15 cellular contexts compared by ENCODE assay signal in the genomic region with DNA sequence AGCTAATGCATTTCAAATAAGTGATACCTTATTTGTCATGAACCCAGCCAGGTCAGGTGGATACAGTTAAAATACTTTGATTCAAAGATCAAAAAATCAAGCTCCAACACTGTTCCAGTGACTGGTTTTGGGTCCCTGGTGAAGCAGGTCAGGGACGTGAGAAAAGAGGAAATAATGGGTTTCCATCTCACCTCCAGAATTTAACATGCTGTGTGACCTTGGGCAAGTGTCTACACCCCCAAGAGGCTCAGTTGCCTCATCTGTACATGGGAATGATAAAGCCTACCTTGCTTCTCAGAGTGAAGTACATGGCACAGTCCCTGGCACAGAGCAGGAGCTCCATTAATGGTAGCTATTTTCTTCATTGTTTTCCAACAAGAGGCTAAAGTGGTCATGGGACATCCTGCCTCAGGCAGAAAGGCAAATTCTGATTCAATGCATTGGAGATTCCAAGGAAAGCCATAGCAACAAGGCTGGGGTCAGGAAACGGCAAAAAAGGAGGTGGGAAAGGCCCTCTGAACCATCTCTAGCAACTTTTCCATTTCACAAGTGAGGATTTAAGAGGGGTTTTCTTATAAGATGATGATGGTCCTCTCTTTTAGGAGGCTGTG.
A peak's percentile ranks its signal among the peaks of the same experiment; 100 is the strongest.
DNase-seq lines count a peak whose midpoint lies in the region; ATAC-seq and TF ChIP-seq lines count a peak whose summit lies in the region.
"Had no signal": no experiment of that assay in that cellular context is flagged by ENCODE, and none has a peak within 500 bp of the region (broad histone marks: within the 10 kb centered on the region; RNA-seq: fewer than 3 reads in every experiment).

No MANE protein-coding gene starts in this region.

- CTCF ChIA-PET in CD4-positive, alpha-beta T cell (lab: Charles Lee) = interaction anchor here (1.6 kb wide), 1 partner anchor 95 kb away, joined by 3 read pairs; no protein-coding TSS in a partner anchor
- CTCF ChIA-PET in naive thymus-derived CD4-positive, alpha-beta T cell (lab: Charles Lee) = no interaction called here

- no peak overlapping the region for H3K4me3 Mint-ChIP-seq in CD4-positive, alpha-beta T cell
- H3K4me3 Mint-ChIP-seq in central memory CD8-positive, alpha-beta T cell = peak overlapping the region; percentile 35
- no peak overlapping the region for H3K4me3 Mint-ChIP-seq in naive thymus-derived CD4-positive, alpha-beta T cell
- H3K4me3 Mint-ChIP-seq in activated T-cell treated with anti-CD3 and anti-CD28 coated beads, Interleukin-2, amount 50 U/mL, for 24 hours = no peak overlapping the region
- H3K4me3 Mint-ChIP-seq: activated CD4-positive, alpha-beta memory T cell treated with anti-CD3 and anti-CD28 coated beads, Interleukin-2, amount 10 ng/mL, durations not matched to agents 7 days and 5 days; activated naive CD8-positive, alpha-beta T cell treated with anti-CD3 and anti-CD28 coated beads, Interleukin-2, amount 10 ng/mL, durations not matched to agents 7 days and 5 days; dendritic cell treated with granulocyte-macrophage colony-stimulating factor and Interleukin-4, amounts not matched to agents 40 ng/mL and 50 ng/mL, for 4 days; T-helper 1 cell treated with Interleukin-12 subunit alpha and Interleukin-12 subunit beta and Interleukin-4 antibody, amounts not matched to agents 30 μg/mL and 1 μg/mL, for 36 hours had no signal

- no peaks in the 10 kb centered on the region for H3K36me3 ChIP-seq in naive thymus-derived CD4-positive, alpha-beta T cell (ENCODE audit: control insufficient read depth in 2 of 3, insufficient read depth in 3 of 3, low read length in 3 of 3)
- H3K36me3 ChIP-seq: upper lobe of right lung had no signal

- H3K9me3 Mint-ChIP-seq in CD4-positive, alpha-beta T cell = no peaks in the 10 kb centered on the region
- H3K9me3 Mint-ChIP-seq in central memory CD8-positive, alpha-beta T cell = peaks cover 5% of the 10 kb centered on the region
- H3K9me3 Mint-ChIP-seq in naive thymus-derived CD4-positive, alpha-beta T cell = peaks cover 0 to 10% (median 2%) of the 10 kb centered on the region in 11 donors
- H3K9me3 Mint-ChIP-seq in activated T-cell treated with anti-CD3 and anti-CD28 coated beads, Interleukin-2, amount 50 U/mL, for 24 hours = no peaks in the 10 kb centered on the region

- intact Hi-C loops in CD4-positive, alpha-beta T cell (cut with DNase I, micrococcal nuclease) = no loop called here
- intact Hi-C loops in naive thymus-derived CD4-positive, alpha-beta T cell (cut with micrococcal nuclease) = no loop called here

- no peak for DNase-seq in CD4-positive, alpha-beta T cell
- no peak for DNase-seq in central memory CD8-positive, alpha-beta T cell (ENCODE audit: low spot score in 2 of 2)
- no peak for DNase-seq in naive thymus-derived CD4-positive, alpha-beta T cell
- DNase-seq in COLO668 (lab: John Stamatoyannopoulos, UW; ENCODE audit: unreplicated experiment) = no peak
- DNase-seq in cerebellum (ENCODE audit: low spot score) = no peak
- no peak for DNase-seq in CD1c-positive myeloid dendritic cell (ENCODE audit: extremely low spot score)
- no peak for DNase-seq in activated T-cell treated with anti-CD3 and anti-CD28 coated beads, Interleukin-2, amount 50 U/mL, for 24 hours
- DNase-seq: activated CD4-positive, alpha-beta memory T cell treated with anti-CD3 and anti-CD28 coated beads, Interleukin-2, amount 10 ng/mL, durations not matched to agents 7 days and 5 days; activated naive CD8-positive, alpha-beta T cell treated with anti-CD3 and anti-CD28 coated beads, Interleukin-2, amount 10 ng/mL, durations not matched to agents 7 days and 5 days; NCI-H2081 treated with DMSO at 0.1 percent for 48 hours; upper lobe of right lung had no signal

- POLR2A ChIA-PET in CD4-positive, alpha-beta T cell (lab: Charles Lee) = interaction anchor here (1.4 kb wide), 1 partner anchor 436 kb away, joined by 5 read pairs; a partner anchor contains a TSS
- POLR2A ChIA-PET in naive thymus-derived CD4-positive, alpha-beta T cell (lab: Charles Lee) = no interaction called here

- no peak overlapping the region for H3K4me3 ChIP-seq in naive thymus-derived CD4-positive, alpha-beta T cell (ENCODE audit: low read length)
- H3K4me3 ChIP-seq: K562, upper lobe of right lung had no signal

- ATAC-seq in CD4-positive, alpha-beta T cell (ENCODE audit: poor library complexity) = no peak
- peak; percentile 9 for ATAC-seq in GM21619 (IDR thresholded peaks at IDR 0.05; ENCODE audit: unreplicated experiment)
- ATAC-seq in central memory CD8-positive, alpha-beta T cell (replicated peaks; ENCODE audit: extremely low read depth, poor library complexity, severe bottlenecking) = no peak
- ATAC-seq in naive thymus-derived CD4-positive, alpha-beta T cell = peak; percentile 9

- no peaks in the 10 kb centered on the region for H3K9me3 ChIP-seq in CD4-positive, alpha-beta T cell (ENCODE audit: control insufficient read depth, low read length)
- H3K9me3 ChIP-seq in naive thymus-derived CD4-positive, alpha-beta T cell (ENCODE audit: control insufficient read depth in 2 of 3, low read length in 3 of 3) = no peaks in the 10 kb centered on the region
- H3K9me3 ChIP-seq: upper lobe of right lung had no signal

- no peaks in the 10 kb centered on the region for H3K36me3 Mint-ChIP-seq in CD4-positive, alpha-beta T cell (ENCODE audit: low read depth)
- H3K36me3 Mint-ChIP-seq in central memory CD8-positive, alpha-beta T cell (ENCODE audit: insufficient read depth) = peaks cover 7% of the 10 kb centered on the region
- peaks cover 0 to 6% (median 2%) of the 10 kb centered on the region in 5 donors for H3K36me3 Mint-ChIP-seq in naive thymus-derived CD4-positive, alpha-beta T cell
- H3K36me3 Mint-ChIP-seq in activated T-cell treated with anti-CD3 and anti-CD28 coated beads, Interleukin-2, amount 50 U/mL, for 24 hours (ENCODE audit: low read depth) = no peaks in the 10 kb centered on the region

- peaks cover 5 to 20% of the 10 kb centered on the region in 2 donors for H3K4me1 ChIP-seq in naive thymus-derived CD4-positive, alpha-beta T cell (ENCODE audit: control insufficient read depth in 2 of 2, insufficient read depth in 2 of 2, low read length in 2 of 2)

- H3K27ac ChIP-seq in CD4-positive, alpha-beta T cell (ENCODE audit: low read depth, low read length) = no peak overlapping the region
- no peak overlapping the region for H3K27ac ChIP-seq in naive thymus-derived CD4-positive, alpha-beta T cell (ENCODE audit: low read depth, low read length)
- H3K27ac ChIP-seq: upper lobe of right lung had no signal

- peak overlapping the region; percentile 86 for H3K27ac Mint-ChIP-seq in CD4-positive, alpha-beta T cell
- H3K27ac Mint-ChIP-seq in central memory CD8-positive, alpha-beta T cell (ENCODE audit: low read depth) = peak overlapping the region; percentile 23
- no peak overlapping the region for H3K27ac Mint-ChIP-seq in naive thymus-derived CD4-positive, alpha-beta T cell
- no peak overlapping the region for H3K27ac Mint-ChIP-seq in activated T-cell treated with anti-CD3 and anti-CD28 coated beads, Interleukin-2, amount 50 U/mL, for 24 hours
- H3K27ac Mint-ChIP-seq: activated CD4-positive, alpha-beta memory T cell treated with anti-CD3 and anti-CD28 coated beads, Interleukin-2, amount 10 ng/mL, durations not matched to agents 7 days and 5 days; activated naive CD8-positive, alpha-beta T cell treated with anti-CD3 and anti-CD28 coated beads, Interleukin-2, amount 10 ng/mL, durations not matched to agents 7 days and 5 days; T-helper 1 cell treated with Interleukin-12 subunit alpha and Interleukin-12 subunit beta and Interleukin-4 antibody, amounts not matched to agents 30 μg/mL and 1 μg/mL, for 36 hours had no signal

- no peaks in the 10 kb centered on the region for H3K27me3 ChIP-seq in CD4-positive, alpha-beta T cell (ENCODE audit: control insufficient read depth, insufficient read depth, low read length)
- H3K27me3 ChIP-seq in naive thymus-derived CD4-positive, alpha-beta T cell (ENCODE audit: control insufficient read depth in 2 of 2, insufficient read depth in 2 of 2, low read length in 2 of 2) = no peaks in the 10 kb centered on the region
- H3K27me3 ChIP-seq: upper lobe of right lung had no signal

- peaks cover 32% of the 10 kb centered on the region for H3K4me1 Mint-ChIP-seq in CD4-positive, alpha-beta T cell (ENCODE audit: low read depth)
- peaks cover 29% of the 10 kb centered on the region for H3K4me1 Mint-ChIP-seq in central memory CD8-positive, alpha-beta T cell
- H3K4me1 Mint-ChIP-seq in naive thymus-derived CD4-positive, alpha-beta T cell = peaks cover 0 to 26% (median 16%) of the 10 kb centered on the region in 7 donors
- peaks cover 18% of the 10 kb centered on the region for H3K4me1 Mint-ChIP-seq in activated T-cell treated with anti-CD3 and anti-CD28 coated beads, Interleukin-2, amount 50 U/mL, for 24 hours (ENCODE audit: low read depth)
- H3K4me1 Mint-ChIP-seq: activated CD4-positive, alpha-beta memory T cell treated with anti-CD3 and anti-CD28 coated beads, Interleukin-2, amount 10 ng/mL, durations not matched to agents 7 days and 5 days had no signal

- no peak for TF ChIP-seq CTCF in CD4-positive, alpha-beta T cell (IDR thresholded peaks at IDR 0.05)

- H3K27me3 Mint-ChIP-seq in CD4-positive, alpha-beta T cell = no peaks in the 10 kb centered on the region
- no peaks in the 10 kb centered on the region for H3K27me3 Mint-ChIP-seq in central memory CD8-positive, alpha-beta T cell
- peaks cover 0 to 5% (median 0%) of the 10 kb centered on the region in 5 donors for H3K27me3 Mint-ChIP-seq in naive thymus-derived CD4-positive, alpha-beta T cell
- no peaks in the 10 kb centered on the region for H3K27me3 Mint-ChIP-seq in activated T-cell treated with anti-CD3 and anti-CD28 coated beads, Interleukin-2, amount 50 U/mL, for 24 hours
- H3K27me3 Mint-ChIP-seq: activated CD4-positive, alpha-beta memory T cell treated with anti-CD3 and anti-CD28 coated beads, Interleukin-2, amount 10 ng/mL, durations not matched to agents 7 days and 5 days; activated naive CD8-positive, alpha-beta T cell treated with anti-CD3 and anti-CD28 coated beads, Interleukin-2, amount 10 ng/mL, durations not matched to agents 7 days and 5 days had no signal

Comparison
In these comparisons a context has a peak if more than half of its experiments do, and no peak if none do; other contexts are left out.
1. ATAC-seq: peak in GM21619 (single experiment) and naive thymus-derived CD4-positive, alpha-beta T cell (single experiment); none in CD4-positive, alpha-beta T cell (single experiment) and central memory CD8-positive, alpha-beta T cell (single experiment).
2. H3K27ac Mint-ChIP-seq: peak in CD4-positive, alpha-beta T cell (single experiment) and central memory CD8-positive, alpha-beta T cell (single experiment); none in naive thymus-derived CD4-positive, alpha-beta T cell (0 of 9) and activated T-cell treated with anti-CD3 and anti-CD28 coated beads, Interleukin-2, amount 50 U/mL, for 24 hours (single experiment).